12 cellular contexts compared by ENCODE assay signal in genomic region chr21:32886339-32886738, GRCh38.
A peak's percentile ranks its signal among the peaks of the same experiment; 100 is the strongest.
DNase-seq lines count a peak whose midpoint lies in the region; ATAC-seq and TF ChIP-seq lines count a peak whose summit lies in the region.
"Had no signal": no experiment of that assay in that cellular context is flagged by ENCODE, and none has a peak within 500 bp of the region (broad histone marks: within the 10 kb centered on the region; RNA-seq: fewer than 3 reads in every experiment).

No MANE protein-coding gene starts in this region.

- peaks cover 31% of the 10 kb centered on the region for H3K27me3 Mint-ChIP-seq in HFFc6 (ENCODE audit: insufficient read depth)
- H3K27me3 Mint-ChIP-seq in T-helper 17 cell: peaks cover 11% of the 10 kb centered on the region

- peak; percentile 88 for ATAC-seq in T-helper 17 cell
- ATAC-seq in omental fat pad (ENCODE audit: low FRiP score): no peak

- H3K36me3 Mint-ChIP-seq in HFFc6 (ENCODE audit: low read depth) (no peaks in the 10 kb centered on the region), T-helper 17 cell (ENCODE audit: low read depth) (peaks cover 3% of the 10 kb centered on the region)
- H3K36me3 Mint-ChIP-seq: mesothelial cell of epicardium had no signal

- no peaks in the 10 kb centered on the region for H3K36me3 ChIP-seq in A673 (ENCODE audit: insufficient read depth, low read length, poor library complexity, severe bottlenecking)
- no peaks in the 10 kb centered on the region for H3K36me3 ChIP-seq in breast epithelium

- H3K27ac ChIP-seq in A673 (ENCODE audit: low read depth, low read length, poor library complexity, severe bottlenecking): no peak overlapping the region
- H3K27ac ChIP-seq in breast epithelium: no peak overlapping the region
- H3K27ac ChIP-seq: testis had no signal

- H3K4me1 ChIP-seq in A673 (ENCODE audit: insufficient read depth, low read length, poor library complexity, severe bottlenecking): no peaks in the 10 kb centered on the region
- H3K4me1 ChIP-seq in breast epithelium: no peaks in the 10 kb centered on the region
- H3K4me1 ChIP-seq: testis had no signal

- H3K27ac Mint-ChIP-seq in HFFc6 (no peak overlapping the region), T-helper 17 cell (peak overlapping the region; percentile 88)
- H3K27ac Mint-ChIP-seq: activated B cell treated with CpG ODN at 0.5 μM for 24 hours, mesothelial cell of epicardium had no signal

- BruUV-seq in A673 (replicated peaks; lab: Mats Ljungman, UMichigan): no TSS peak

- POLR2A ChIA-PET in A673 (lab: Charles Lee; ENCODE audit: low non-redundant PET): no interaction called here

- H3K9me3 ChIP-seq in A673 (ENCODE audit: low read depth, low read length, poor library complexity, severe bottlenecking) (no peaks in the 10 kb centered on the region), T-helper 17 cell (ENCODE audit: control insufficient read depth, low read length, poor library complexity, severe bottlenecking) (no peaks in the 10 kb centered on the region), breast epithelium (no peaks in the 10 kb centered on the region)
- H3K9me3 ChIP-seq: testis had no signal

- CTCF ChIA-PET in A673 (lab: Charles Lee): no interaction called here

- peak overlapping the region; percentile 82 for H3K4me3 Mint-ChIP-seq in HFFc6
- peak overlapping the region; percentile 93 for H3K4me3 Mint-ChIP-seq in T-helper 17 cell
- H3K4me3 Mint-ChIP-seq: activated B cell treated with CpG ODN at 0.5 μM for 24 hours, mesothelial cell of epicardium had no signal

- H3K27me3 ChIP-seq in A673 (replicated peaks; ENCODE audit: insufficient read depth, low read depth, low read length, poor library complexity) (peaks cover 33% of the 10 kb centered on the region), breast epithelium (no peaks in the 10 kb centered on the region)
- H3K27me3 ChIP-seq: testis had no signal

- TF ChIP-seq POLR2A in breast epithelium (IDR thresholded peaks at IDR 0.05): no peak

- no peaks in the 10 kb centered on the region for H3K9me3 Mint-ChIP-seq in HFFc6
- H3K9me3 Mint-ChIP-seq: activated B cell treated with CpG ODN at 0.5 μM for 24 hours, mesothelial cell of epicardium had no signal

- peaks cover 24% of the 10 kb centered on the region for H3K4me1 Mint-ChIP-seq in HFFc6 (ENCODE audit: low read depth)
- H3K4me1 Mint-ChIP-seq in T-helper 17 cell: peaks cover 17% of the 10 kb centered on the region
- H3K4me1 Mint-ChIP-seq: activated B cell treated with CpG ODN at 0.5 μM for 24 hours, mesothelial cell of epicardium had no signal

- DNase-seq in A673 (ENCODE audit: low spot score) (peak; percentile 48), HFFc6 (no peak), T-helper 17 cell (no peak), breast epithelium (ENCODE audit: low spot score in 2 of 2) (no peak), NCI-H446 (lab: John Stamatoyannopoulos, UW) (no peak), NCI-H146 treated with DMSO at 0.1 percent for 48 hours (lab: John Stamatoyannopoulos, UW; ENCODE audit: unreplicated experiment) (no peak), omental fat pad (ENCODE audit: low spot score) (no peak), kidney tubule cell (ENCODE audit: low spot score) (no peak)
- DNase-seq: activated B cell treated with CpG ODN at 0.5 μM for 24 hours, testis had no signal

- peak overlapping the region; percentile 37 for H3K4me3 ChIP-seq in A673 (ENCODE audit: low read depth, low read length, poor library complexity, severe bottlenecking)
- peak overlapping the region in 2 of 3 donors; percentile 9 to 45 for H3K4me3 ChIP-seq in breast epithelium
- H3K4me3 ChIP-seq: smooth muscle cell, testis had no signal

- intact Hi-C loops in A673 (cut with micrococcal nuclease; ENCODE audit: unreplicated experiment): no loop called here
- intact Hi-C loops in breast epithelium (cut with DNase I; ENCODE audit: low total_unique reads): no loop called here

- no peak for TF ChIP-seq CTCF in A673 (conservative IDR thresholded peaks at IDR 0.05; ENCODE audit: low read depth, low read length)
- no peak for TF ChIP-seq CTCF in HFFc6 (IDR thresholded peaks at IDR 0.05)
- TF ChIP-seq CTCF in breast epithelium (IDR thresholded peaks at IDR 0.05): no peak
- TF ChIP-seq CTCF in omental fat pad (IDR thresholded peaks at IDR 0.05): no peak
